Comparison of ENCODE assay signal across 23 cellular contexts in the genomic region with DNA sequence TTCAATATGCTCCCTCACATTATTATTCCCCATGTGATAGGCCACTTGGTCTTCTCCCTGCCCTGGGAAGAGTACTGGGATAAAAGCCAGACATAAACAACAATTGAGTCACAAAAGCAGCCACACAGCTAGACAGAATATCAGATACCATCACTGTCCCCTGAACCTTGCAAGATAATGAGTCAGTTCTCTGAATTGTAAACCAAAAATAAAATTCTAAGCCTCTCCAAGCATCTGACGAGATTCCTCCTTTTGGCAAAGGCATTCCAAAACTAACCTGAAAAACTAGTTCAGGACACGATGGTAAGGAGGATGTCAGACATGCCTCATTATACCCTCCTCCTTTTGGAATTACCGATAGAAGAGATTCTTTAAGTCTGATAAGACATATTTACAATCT.
DNase-seq lines count a peak whose midpoint lies in the region; ATAC-seq, FAIRE-seq and TF ChIP-seq lines count a peak whose summit lies in the region.
"Had no signal": no experiment of that assay in that cellular context is flagged by ENCODE, and none has a peak within 500 bp of the region (broad histone marks: within the 10 kb centered on the region; RNA-seq: fewer than 3 reads in every experiment).

No MANE protein-coding gene starts in this region.

- peak overlapping the region; percentile 14 for H3K27ac Mint-ChIP-seq in astrocyte (ENCODE audit: unreplicated experiment)
- no peak overlapping the region for H3K27ac Mint-ChIP-seq in CD4-positive, alpha-beta T cell
- H3K27ac Mint-ChIP-seq: activated CD4-positive, alpha-beta T cell treated with anti-CD3 and anti-CD28 coated beads for 36 hours; CD4-positive, alpha-beta memory T cell had no signal

- H3K36me3 ChIP-seq in astrocyte (ENCODE audit: insufficient read depth, low read length) (no peaks in the 10 kb centered on the region), right atrium auricular region (no peaks in the 10 kb centered on the region)
- H3K36me3 ChIP-seq: thoracic aorta had no signal

- peaks cover 11% of the 10 kb centered on the region for H3K9me3 Mint-ChIP-seq in astrocyte (ENCODE audit: unreplicated experiment)
- peaks cover 3% of the 10 kb centered on the region for H3K9me3 Mint-ChIP-seq in CD4-positive, alpha-beta T cell

- DNase-seq in SIG-M5 treated with dmso at 0.1 percent for 504 hours (lab: John Stamatoyannopoulos, UW; ENCODE audit: unreplicated experiment) = peak; percentile 9
- no peak for DNase-seq in SIG-M5 (lab: John Stamatoyannopoulos, UW)
- peak; percentile 74 for DNase-seq in astrocyte (ENCODE audit: low read depth)
- DNase-seq in iris pigment epithelial cell (ENCODE audit: low read depth) = peak; percentile 83
- DNase-seq in GM10266 (ENCODE audit: extremely low spot score) = no peak
- DNase-seq in right atrium auricular region (ENCODE audit: low spot score) = no peak
- DNase-seq in AG20443 (ENCODE audit: low spot score) = no peak
- DNase-seq in CD4-positive, alpha-beta T cell = no peak
- DNase-seq: activated CD4-positive, alpha-beta T cell treated with anti-CD3 and anti-CD28 coated beads for 36 hours; activated CD8-positive, alpha-beta memory T cell treated with anti-CD3 and anti-CD28 coated beads, Interleukin-2, amount 50 U/mL, for 4 hours; activated naive CD4-positive, alpha-beta T cell; body of pancreas; CD4-positive, alpha-beta memory T cell; DMS79; KBM-7; NK-92 treated with Interleukin-12 subunit alpha and Interleukin-12 subunit beta, amount 100 ng/mL, for 24 hours; occipital lobe; SHP77; stimulated activated CD4-positive, alpha-beta T cell treated with anti-CD3 and anti-CD28 coated beads, Interleukin-4, amount 100 ng/mL, for 1 hour; stimulated activated CD8-positive, alpha-beta memory T cell treated with anti-CD3 and anti-CD28 coated beads, Interleukin-4, amount 100 ng/mL, for 48 hours; T1000 had no signal

- H3K4me3 Mint-ChIP-seq in astrocyte (ENCODE audit: unreplicated experiment) = no peak overlapping the region
- H3K4me3 Mint-ChIP-seq in CD4-positive, alpha-beta T cell = no peak overlapping the region
- H3K4me3 Mint-ChIP-seq: activated CD4-positive, alpha-beta T cell treated with anti-CD3 and anti-CD28 coated beads for 36 hours; CD4-positive, alpha-beta memory T cell had no signal

- H3K4me3 ChIP-seq in astrocyte (ENCODE audit: insufficient read depth, low read depth, low read length) (no peak overlapping the region), right atrium auricular region (no peak overlapping the region)
- H3K4me3 ChIP-seq: body of pancreas, thoracic aorta had no signal

- no peaks in the 10 kb centered on the region for H3K27me3 Mint-ChIP-seq in astrocyte (ENCODE audit: low read depth, unreplicated experiment)
- no peaks in the 10 kb centered on the region for H3K27me3 Mint-ChIP-seq in CD4-positive, alpha-beta T cell
- H3K27me3 Mint-ChIP-seq: activated CD4-positive, alpha-beta T cell treated with anti-CD3 and anti-CD28 coated beads for 36 hours; CD4-positive, alpha-beta memory T cell had no signal

- POLR2A ChIA-PET in CD4-positive, alpha-beta T cell (lab: Charles Lee) = no interaction called here

- no peak overlapping the region for H2AFZ ChIP-seq in astrocyte (ENCODE audit: low read depth, low read length)

- no peaks in the 10 kb centered on the region for H3K36me3 Mint-ChIP-seq in astrocyte (ENCODE audit: low read depth, unreplicated experiment)
- H3K36me3 Mint-ChIP-seq in CD4-positive, alpha-beta T cell (ENCODE audit: low read depth) = no peaks in the 10 kb centered on the region
- H3K36me3 Mint-ChIP-seq: CD4-positive, alpha-beta memory T cell had no signal

- H3K79me2 ChIP-seq in astrocyte (ENCODE audit: insufficient read depth, low read length) = no peaks in the 10 kb centered on the region

- no peaks in the 10 kb centered on the region for H3K27me3 ChIP-seq in astrocyte (ENCODE audit: insufficient read depth, low read length)
- H3K27me3 ChIP-seq in right atrium auricular region = no peaks in the 10 kb centered on the region
- no peaks in the 10 kb centered on the region for H3K27me3 ChIP-seq in CD4-positive, alpha-beta T cell (ENCODE audit: control insufficient read depth, insufficient read depth, low read length)
- H3K27me3 ChIP-seq: body of pancreas had no signal

- peaks cover 7% of the 10 kb centered on the region for H3K4me1 Mint-ChIP-seq in astrocyte (ENCODE audit: low read depth, unreplicated experiment)
- no peaks in the 10 kb centered on the region for H3K4me1 Mint-ChIP-seq in CD4-positive, alpha-beta T cell (ENCODE audit: low read depth)
- H3K4me1 Mint-ChIP-seq: activated CD4-positive, alpha-beta T cell treated with anti-CD3 and anti-CD28 coated beads for 36 hours; CD4-positive, alpha-beta memory T cell had no signal

- peak; percentile 9 for FAIRE-seq in astrocyte (lab: Jason Lieb, UNC)

- intact Hi-C loops in CD4-positive, alpha-beta T cell (cut with DNase I, micrococcal nuclease) = no loop called here

- CTCF ChIA-PET in CD4-positive, alpha-beta T cell (lab: Charles Lee) = no interaction called here

- H3K9me3 ChIP-seq in astrocyte (ENCODE audit: insufficient read depth, low read depth, low read length) (no peaks in the 10 kb centered on the region), right atrium auricular region (peaks cover 0 to 22% of the 10 kb centered on the region in 2 donors)
- no peaks in the 10 kb centered on the region for H3K9me3 ChIP-seq in CD4-positive, alpha-beta T cell (ENCODE audit: control insufficient read depth, low read length)
- H3K9me3 ChIP-seq: thoracic aorta had no signal

- ATAC-seq in CD4-positive, alpha-beta T cell (ENCODE audit: poor library complexity) = no peak
- ATAC-seq: activated CD4-positive, alpha-beta T cell treated with anti-CD3 and anti-CD28 coated beads for 36 hours; body of pancreas had no signal

- no peak overlapping the region for H3K9ac ChIP-seq in astrocyte (ENCODE audit: low read length)

- no peak overlapping the region for H3K27ac ChIP-seq in astrocyte (ENCODE audit: low read depth, low read length)
- no peak overlapping the region for H3K27ac ChIP-seq in right atrium auricular region
- no peak overlapping the region for H3K27ac ChIP-seq in CD4-positive, alpha-beta T cell (ENCODE audit: low read depth, low read length)
- H3K27ac ChIP-seq: 22Rv1, body of pancreas, thoracic aorta had no signal

- TF ChIP-seq CTCF in astrocyte (IDR thresholded peaks at IDR 0.05; ENCODE audit: insufficient read depth, low read depth, low read length) (no peak), GM10266 (IDR thresholded peaks at IDR 0.05; ENCODE audit: control insufficient read depth, insufficient read depth, low read depth, missing control alignments) (no peak), right atrium auricular region (IDR thresholded peaks at IDR 0.05) (no peak)
- TF ChIP-seq CTCF in CD4-positive, alpha-beta T cell (IDR thresholded peaks at IDR 0.05) = no peak

- no peaks in the 10 kb centered on the region for H4K20me1 ChIP-seq in astrocyte (ENCODE audit: insufficient read depth, low read length)

- peak overlapping the region; percentile 52 for H3K4me2 ChIP-seq in astrocyte (ENCODE audit: low read length)

- H3K4me1 ChIP-seq in astrocyte (ENCODE audit: insufficient read depth, low read length) (no peaks in the 10 kb centered on the region), right atrium auricular region (no peaks in the 10 kb centered on the region)
- H3K4me1 ChIP-seq: body of pancreas had no signal

Comparison
In these comparisons a context has a peak if more than half of its experiments do, and no peak if none do; other contexts are left out.
1. DNase-seq: peak in SIG-M5 treated with dmso at 0.1 percent for 504 hours (single experiment), astrocyte (single experiment) and iris pigment epithelial cell (single experiment); none in SIG-M5 (single experiment), GM10266 (single experiment), right atrium auricular region (single experiment), AG20443 (single experiment) and CD4-positive, alpha-beta T cell (0 of 10).